1 cellular context compared by ENCODE assay signal in genomic region chr7:12805518-12805928, GRCh38.
TF ChIP-seq lines count a peak whose summit lies in the region.

No MANE protein-coding gene starts in this region.

TF ChIP-seq in GM23338, 12 proteins besides CTCF, POLR2A, EP300 and RAD21 (continued from another document):
- TF ChIP-seq ETS1 (IDR thresholded peaks at IDR 0.05), result no peak
